In the genomic region with DNA sequence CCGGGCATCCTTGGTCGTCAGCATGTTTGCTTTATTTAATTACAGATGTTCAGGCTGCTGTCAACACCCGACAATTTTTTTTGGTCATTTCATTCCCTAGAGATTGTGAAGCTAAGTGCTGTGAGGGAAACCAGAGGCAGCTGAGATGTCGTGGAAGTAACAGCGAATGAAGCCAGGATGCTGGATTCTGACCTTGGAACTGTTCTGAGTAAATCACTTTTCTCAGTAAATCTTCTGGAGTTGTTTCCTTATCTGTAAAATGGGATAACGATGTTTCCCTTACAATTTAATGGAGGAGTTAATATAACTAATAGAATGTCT, we compare ENCODE assay signal across 8 cellular contexts. TPM values are rescaled to one million over a fixed set of nuclear protein-coding genes. Genes with fewer than 3 reads are reported as not detected.
DNase-seq lines count a peak whose midpoint lies in the region; ATAC-seq and TF ChIP-seq lines count a peak whose summit lies in the region.

No MANE protein-coding gene starts in this region.

- TF ChIP-seq CTCF in Calu3 (IDR thresholded peaks at IDR 0.05; ENCODE audit: unreplicated experiment) (no peak), lower leg skin (IDR thresholded peaks at IDR 0.05) (no peak)

- peaks cover 18% of the 10 kb centered on the region for H3K4me1 Mint-ChIP-seq in Calu3 (ENCODE audit: low read depth, unreplicated experiment)
- peaks cover 35% of the 10 kb centered on the region for H3K4me1 Mint-ChIP-seq in activated T-helper 2 cell treated with anti-CD3 and anti-CD28 coated beads, Interferon-gamma antibody, Interleukin-2, Interleukin-4, amounts not matched to agents 10 μg/mL and 5 μg/mL and 100 μg/mL, durations not matched to agents 14 hours and 24 hours and 36 hours (ENCODE audit: low read depth)

- peak overlapping the region; percentile 95 for H3K4me3 Mint-ChIP-seq in Calu3 (ENCODE audit: low read depth, unreplicated experiment)
- peak overlapping the region; percentile 96 for H3K4me3 Mint-ChIP-seq in activated T-helper 2 cell treated with anti-CD3 and anti-CD28 coated beads, Interferon-gamma antibody, Interleukin-2, Interleukin-4, amounts not matched to agents 10 μg/mL and 5 μg/mL and 100 μg/mL, durations not matched to agents 14 hours and 24 hours and 36 hours (ENCODE audit: low read depth)

- ATAC-seq in HG02610 (IDR thresholded peaks at IDR 0.05; ENCODE audit: unreplicated experiment): peak; percentile 2
- ATAC-seq in aorta (ENCODE audit: low FRiP score): no peak

- no peaks in the 10 kb centered on the region for H3K27me3 ChIP-seq in aorta (ENCODE audit: control insufficient read depth in 1 of 2, insufficient read depth in 2 of 2, low read length in 1 of 2)

- H3K4me1 ChIP-seq in aorta (ENCODE audit: control insufficient read depth in 1 of 2, insufficient read depth in 2 of 2, low read length in 2 of 2): no peaks in the 10 kb centered on the region

- no peak for TF ChIP-seq POLR2A in lower leg skin (IDR thresholded peaks at IDR 0.05)

- intact Hi-C loops in Calu3 (cut with micrococcal nuclease; ENCODE audit: unreplicated experiment): no loop called here
- intact Hi-C loops in activated T-helper 2 cell treated with anti-CD3 and anti-CD28 coated beads, Interferon-gamma antibody, Interleukin-2, Interleukin-4, amounts not matched to agents 10 μg/mL and 5 μg/mL and 100 μg/mL, durations not matched to agents 14 hours and 24 hours and 36 hours (cut with micrococcal nuclease): loop anchor here (2.0 to 10.0 kb wide), 4 partner anchors 20 to 581 kb away; partner anchors contain the start of genes ARHGAP1, ATG13, HARBI1 and PSMC3
- intact Hi-C loops in lower leg skin (cut with DNase I; ENCODE audit: low total_unique reads): no loop called here
- intact Hi-C loops in aorta (cut with DNase I): loop anchor here in 1 of 2 donors (1.0 kb wide), 1 partner anchor 20 kb away; no protein-coding TSS in a partner anchor

- no peaks in the 10 kb centered on the region for H3K9me3 ChIP-seq in aorta (ENCODE audit: control insufficient read depth, low read length)

- no peaks in the 10 kb centered on the region for H3K27me3 Mint-ChIP-seq in Calu3 (ENCODE audit: unreplicated experiment)
- no peaks in the 10 kb centered on the region for H3K27me3 Mint-ChIP-seq in activated T-helper 2 cell treated with anti-CD3 and anti-CD28 coated beads, Interferon-gamma antibody, Interleukin-2, Interleukin-4, amounts not matched to agents 10 μg/mL and 5 μg/mL and 100 μg/mL, durations not matched to agents 14 hours and 24 hours and 36 hours (ENCODE audit: low read depth)

- peak overlapping the region; percentile 77 for H3K27ac Mint-ChIP-seq in Calu3 (ENCODE audit: unreplicated experiment)
- H3K27ac Mint-ChIP-seq in activated T-helper 2 cell treated with anti-CD3 and anti-CD28 coated beads, Interferon-gamma antibody, Interleukin-2, Interleukin-4, amounts not matched to agents 10 μg/mL and 5 μg/mL and 100 μg/mL, durations not matched to agents 14 hours and 24 hours and 36 hours: peak overlapping the region; percentile 97

- peak overlapping the region; percentile 95 for H3K4me3 ChIP-seq in lower leg skin (ENCODE audit: low read depth, poor library complexity, severe bottlenecking)
- peak overlapping the region; percentile 84 to 92 for H3K4me3 ChIP-seq in aorta (ENCODE audit: low read length in 2 of 2)

- peaks cover 35% of the 10 kb centered on the region for H3K36me3 Mint-ChIP-seq in Calu3 (ENCODE audit: insufficient read depth, unreplicated experiment)
- peaks cover 18% of the 10 kb centered on the region for H3K36me3 Mint-ChIP-seq in activated T-helper 2 cell treated with anti-CD3 and anti-CD28 coated beads, Interferon-gamma antibody, Interleukin-2, Interleukin-4, amounts not matched to agents 10 μg/mL and 5 μg/mL and 100 μg/mL, durations not matched to agents 14 hours and 24 hours and 36 hours (ENCODE audit: low read depth)

- CTCF ChIA-PET in Calu3 (lab: Charles Lee): interaction anchor here (0.6 kb wide), 1 partner anchor 19 kb away, joined by 3 read pairs; no protein-coding TSS in a partner anchor

- no peak overlapping the region for H3K27ac ChIP-seq in aorta (ENCODE audit: low read depth in 1 of 2, low read length in 2 of 2)

- TSS peak; percentile 81 for BruUV-seq in Calu3 (replicated peaks; lab: Mats Ljungman, UMichigan)

- H3K36me3 ChIP-seq in aorta (ENCODE audit: control insufficient read depth in 1 of 2, insufficient read depth in 2 of 2, low read length in 1 of 2): no peaks in the 10 kb centered on the region

- H3K9me3 Mint-ChIP-seq in Calu3 (ENCODE audit: low read depth, unreplicated experiment): no peaks in the 10 kb centered on the region
- H3K9me3 Mint-ChIP-seq in activated T-helper 2 cell treated with anti-CD3 and anti-CD28 coated beads, Interferon-gamma antibody, Interleukin-2, Interleukin-4, amounts not matched to agents 10 μg/mL and 5 μg/mL and 100 μg/mL, durations not matched to agents 14 hours and 24 hours and 36 hours: no peaks in the 10 kb centered on the region

- DNase-seq in Calu3 (no peak), lower leg skin (ENCODE audit: low spot score in 2 of 2) (no peak), aorta (no peak), cerebellum (ENCODE audit: low spot score) (no peak), NCI-H187 treated with DMSO at 0.1 percent for 48 hours (lab: John Stamatoyannopoulos, UW) (no peak), NCI-H1048 (lab: John Stamatoyannopoulos, UW) (no peak)
- DNase-seq in activated T-helper 2 cell treated with anti-CD3 and anti-CD28 coated beads, Interferon-gamma antibody, Interleukin-2, Interleukin-4, amounts not matched to agents 10 μg/mL and 5 μg/mL and 100 μg/mL, durations not matched to agents 14 hours and 24 hours and 36 hours (ENCODE audit: low spot score): no peak

- 5% methylated on average over 6 of the region's 6 CpGs for WGBS in lower leg skin, 2 donors
- WGBS in aorta, 2 donors: 1 to 3% methylated on average over 6 of the region's 6 CpGs

RNA-seq across cellular contexts. Expression of gene CKAP5, which starts 0.4 kb away (rescaled TPM):
- total RNA-seq in Calu3 (2022) (124 and 140 TPM in 2 replicates), lower leg skin (10 to 100 TPM; 29.3 to 36.2 (median 31.3) TPM), aorta (10 to 100 TPM; 59.6 to 64.5 TPM), cerebellum (134 TPM)
- 127 and 136 TPM in 2 replicates for total RNA-seq in activated T-helper 2 cell treated with anti-CD3 and anti-CD28 coated beads, Interferon-gamma antibody, Interleukin-2, Interleukin-4, amounts not matched to agents 10 μg/mL and 5 μg/mL and 100 μg/mL, durations not matched to agents 14 hours and 24 hours and 36 hours
- polyA plus RNA-seq in aorta: 10 to 100 TPM; 12.0 to 18.4 TPM
